In the genomic region with DNA sequence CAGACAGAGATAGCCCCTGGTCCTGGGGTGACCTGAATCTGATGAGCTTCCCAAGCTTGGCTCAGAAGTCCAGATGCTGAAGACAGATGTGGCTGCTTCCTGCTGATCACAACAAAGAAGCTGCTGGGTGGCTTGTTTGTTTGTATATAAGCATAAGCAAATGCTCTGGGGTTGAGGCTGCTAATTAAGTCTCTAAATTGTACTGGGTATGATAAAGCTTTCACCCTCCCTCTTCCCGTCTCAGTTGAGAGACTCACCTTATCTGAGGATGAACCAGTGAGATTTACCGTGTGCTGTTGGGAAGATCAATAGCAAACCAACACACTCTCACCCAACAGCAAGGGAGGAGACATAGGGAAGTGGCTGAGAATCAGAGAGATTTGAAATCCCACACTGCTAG, we compare ENCODE assay signal across 9 cellular contexts. TPM values are rescaled to one million over a fixed set of nuclear protein-coding genes. Genes with fewer than 3 reads are reported as not detected.
"Had no signal": no experiment of that assay in that cellular context is flagged by ENCODE, and none has a peak within 500 bp of the region (broad histone marks: within the 10 kb centered on the region; RNA-seq: fewer than 3 reads in every experiment).

No MANE protein-coding gene starts in this region.

- H3K4me2 ChIP-seq: GM23338 had no signal

- H3K9me3 ChIP-seq: HAP-1 had no signal

- H2AFZ ChIP-seq: GM23338 had no signal

- H3K4me1 Mint-ChIP-seq: IgD-negative memory B cell had no signal

- H3K27me3 Mint-ChIP-seq: IgD-negative memory B cell had no signal

- DNase-seq: H7, HFFc6, KBM-7 had no signal

- H3K36me3 ChIP-seq: HAP-1 had no signal

- H3K4me3 ChIP-seq: GM23338, HAP-1 had no signal

- H3K4me1 ChIP-seq: HAP-1 had no signal

- H3K27ac Mint-ChIP-seq: GM23338, HFFc6, IgD-negative memory B cell had no signal

- ATAC-seq: GM23338, HCT116 had no signal

- H3K9me3 Mint-ChIP-seq: GM23338 had no signal

- H3K4me3 Mint-ChIP-seq: GM23338, HFFc6, IgD-negative memory B cell had no signal

RNA-seq across cellular contexts. Expression of gene DAB1, which starts 42.0 kb away (rescaled TPM):
- total RNA-seq: H4, HT-29 had no signal
